ENCODE assay signal across 20 cellular contexts in genomic region chr10:131009801-131010200, GRCh38.
"Had no signal": no experiment of that assay in that cellular context is flagged by ENCODE, and none has a peak within 500 bp of the region (broad histone marks: within the 10 kb centered on the region; RNA-seq: fewer than 3 reads in every experiment).

No MANE protein-coding gene starts in this region.

- H3K27me3 ChIP-seq: foreskin keratinocyte, hepatocyte had no signal

- ATAC-seq: foreskin keratinocyte; gastroesophageal sphincter; heart left ventricle; left cardiac atrium; left lung; left ventricle myocardium superior; lower lobe of right lung; naive thymus-derived CD4-positive, alpha-beta T cell had no signal

- H3K36me3 ChIP-seq: esophagus muscularis mucosa, gastroesophageal sphincter, heart left ventricle, left lung, lower lobe of right lung had no signal

- DNase-seq: dermis blood vessel endothelial cell; dorsolateral prefrontal cortex; effector CD4-positive, alpha-beta T cell; effector memory CD4-positive, alpha-beta T cell; foreskin keratinocyte; heart left ventricle; hypothalamus; immature natural killer cell; islet precursor cell; left cardiac atrium; left lung; left ventricle myocardium superior; lower lobe of right lung; mesenchymal stem cell; midbrain had no signal

- H3K9me3 ChIP-seq: gastroesophageal sphincter, left lung, lower lobe of right lung had no signal

- H3K27ac ChIP-seq: coronary artery, dorsolateral prefrontal cortex, esophagus muscularis mucosa, foreskin keratinocyte, gastroesophageal sphincter, heart left ventricle, hepatocyte, left lung, lower lobe of right lung had no signal

- H3K4me2 ChIP-seq: hepatocyte had no signal

- H3K4me3 ChIP-seq: coronary artery, dorsolateral prefrontal cortex, esophagus muscularis mucosa, gastroesophageal sphincter, heart left ventricle, hepatocyte, left lung, lower lobe of right lung had no signal

- H3K4me1 ChIP-seq: esophagus muscularis mucosa, foreskin keratinocyte, gastroesophageal sphincter, heart left ventricle, left lung, lower lobe of right lung had no signal
